In the genomic region with DNA sequence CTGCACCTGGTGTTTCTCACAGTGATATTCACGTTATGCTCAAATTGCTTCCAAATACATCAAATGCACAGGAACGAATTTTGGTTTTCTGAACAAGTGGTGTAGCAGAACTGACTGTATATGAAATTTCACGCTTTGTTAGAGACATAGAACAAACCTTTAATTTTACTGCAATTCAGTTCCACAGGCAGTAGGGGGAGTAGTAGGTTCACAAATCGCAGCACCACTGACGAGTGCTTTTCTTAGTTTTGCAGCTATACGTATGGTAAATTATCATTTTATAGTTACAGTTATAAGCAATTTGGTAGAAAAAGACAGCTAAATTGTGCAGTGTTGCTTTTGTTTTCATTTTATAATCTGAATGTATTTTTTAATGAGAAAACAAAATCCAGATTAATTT, we compare ENCODE assay signal across 8 cellular contexts.
A peak's percentile ranks its signal among the peaks of the same experiment; 100 is the strongest.
DNase-seq lines count a peak whose midpoint lies in the region; ATAC-seq and TF ChIP-seq lines count a peak whose summit lies in the region.

No MANE protein-coding gene starts in this region.

- CTCF ChIA-PET in MCF 10A (lab: Yijun Ruan, JAX) (interaction anchor here (0.6 to 2.7 kb wide), 30 partner anchors 8 to 849 kb away, joined by 3 to 15 read pairs (median 4); no protein-coding TSS in a partner anchor), PC-9 (lab: Charles Lee) (no interaction called here)

- ATAC-seq in HG03342 (IDR thresholded peaks at IDR 0.05; ENCODE audit: unreplicated experiment) (peak; percentile 71), HG02852 (IDR thresholded peaks at IDR 0.05; ENCODE audit: unreplicated experiment) (no peak), GM21737 (IDR thresholded peaks at IDR 0.05; ENCODE audit: unreplicated experiment) (no peak), HG03045 (IDR thresholded peaks at IDR 0.05; ENCODE audit: unreplicated experiment) (no peak)

- H3K27me3 ChIP-seq in breast epithelium (no peaks in the 10 kb centered on the region), PC-9 (ENCODE audit: insufficient read depth, low read depth) (no peaks in the 10 kb centered on the region)

- H4K20me1 ChIP-seq in PC-9 (ENCODE audit: insufficient read depth) = no peaks in the 10 kb centered on the region; the same call in 1 of the 2 replicates

- peaks cover 12% of the 10 kb centered on the region for H3K9me3 Mint-ChIP-seq in MCF 10A (ENCODE audit: unreplicated experiment)

- peak; percentile 83 for TF ChIP-seq CTCF in MCF 10A (IDR thresholded peaks at IDR 0.05; ENCODE audit: unreplicated experiment)
- no peak for TF ChIP-seq CTCF in breast epithelium (IDR thresholded peaks at IDR 0.05)
- peak; percentile 82 for TF ChIP-seq CTCF in PC-9 (conservative IDR thresholded peaks at IDR 0.05)
- peak; percentile 57 for TF ChIP-seq CTCF in foreskin fibroblast (IDR thresholded peaks at IDR 0.05; ENCODE audit: low read depth, low read length)

- POLR2A ChIA-PET in MCF 10A (lab: Yijun Ruan, JAX) (interaction anchor here (0.7 kb wide), 1 partner anchor 11 kb away, joined by 4 read pairs; no protein-coding TSS in a partner anchor), PC-9 (lab: Charles Lee; ENCODE audit: unreplicated experiment) (interaction anchor here (0.5 kb wide), 1 partner anchor 308 kb away, joined by 5 read pairs; no protein-coding TSS in a partner anchor)

- H3K27me3 Mint-ChIP-seq in MCF 10A (ENCODE audit: insufficient read depth, unreplicated experiment) = no peaks in the 10 kb centered on the region

- no peak overlapping the region for H2AFZ ChIP-seq in PC-9

- peak; percentile 54 for DNase-seq in MCF 10A (ENCODE audit: unreplicated experiment)
- no peak for DNase-seq in breast epithelium (ENCODE audit: low spot score in 2 of 2)
- DNase-seq in PC-9 = no peak
- DNase-seq in foreskin fibroblast = peak; percentile 18 to 63

- H3K36me3 ChIP-seq in breast epithelium = no peaks in the 10 kb centered on the region
- H3K36me3 ChIP-seq in PC-9 (ENCODE audit: low read depth) = no peaks in the 10 kb centered on the region

- H3K4me1 ChIP-seq in breast epithelium = no peaks in the 10 kb centered on the region
- H3K4me1 ChIP-seq in PC-9 (replicated peaks; ENCODE audit: insufficient read depth) = peaks cover 5% of the 10 kb centered on the region

- no peak overlapping the region for H3K4me2 ChIP-seq in PC-9

- peaks cover 1% of the 10 kb centered on the region; the same call in 1 of the 2 replicates for H3F3A ChIP-seq in PC-9 (ENCODE audit: insufficient read depth, low read depth)

- H3K27ac ChIP-seq in breast epithelium (no peak overlapping the region), PC-9 (no peak overlapping the region)

- no peak overlapping the region for H3K4me3 ChIP-seq in breast epithelium
- no peak overlapping the region for H3K4me3 ChIP-seq in PC-9
- no peak overlapping the region for H3K4me3 ChIP-seq in foreskin fibroblast (ENCODE audit: low read depth in 1 of 2, low read length in 2 of 2)

- no TSS peak for BruUV-seq in MCF 10A (replicated peaks; lab: Mats Ljungman, UMichigan)
- no TSS peak for BruUV-seq in PC-9 (replicated peaks; lab: Mats Ljungman, UMichigan)

- no peak overlapping the region for H3K27ac Mint-ChIP-seq in MCF 10A (ENCODE audit: low read depth, unreplicated experiment)

- H3K9me2 ChIP-seq in PC-9 (ENCODE audit: insufficient read depth) = no peaks in the 10 kb centered on the region

- intact Hi-C loops in MCF 10A (cut with micrococcal nuclease) (loop anchor here (1.0 to 10.0 kb wide), 2 partner anchors 393 to 596 kb away; no protein-coding TSS in a partner anchor), breast epithelium (cut with DNase I; ENCODE audit: low total_unique reads) (loop anchor here (5.0 kb wide), 1 partner anchor 450 kb away; no protein-coding TSS in a partner anchor), PC-9 (cut with micrococcal nuclease; ENCODE audit: unreplicated experiment) (no loop called here)

- no peak overlapping the region for H3K4me3 Mint-ChIP-seq in MCF 10A (ENCODE audit: unreplicated experiment)

- no peak for TF ChIP-seq POLR2A in breast epithelium (IDR thresholded peaks at IDR 0.05)

- H3K4me1 Mint-ChIP-seq in MCF 10A (ENCODE audit: insufficient read depth, unreplicated experiment) = no peaks in the 10 kb centered on the region

- no peaks in the 10 kb centered on the region for H3K79me2 ChIP-seq in PC-9 (ENCODE audit: low read depth)

- no peaks in the 10 kb centered on the region for H3K36me3 Mint-ChIP-seq in MCF 10A (ENCODE audit: insufficient read depth, unreplicated experiment)

- H3K9me3 ChIP-seq in breast epithelium = peaks cover 0 to 18% of the 10 kb centered on the region in 2 donors
- H3K9me3 ChIP-seq in PC-9 (ENCODE audit: insufficient read depth, low read depth) = no peaks in the 10 kb centered on the region

Comparison
In these comparisons a context has a peak if more than half of its experiments do, and no peak if none do; other contexts are left out.
1. DNase-seq: peak in MCF 10A (single experiment) and foreskin fibroblast (2 of 2); none in breast epithelium (0 of 2) and PC-9 (0 of 2).
2. CTCF ChIP-seq: peak in MCF 10A (single experiment), PC-9 (single experiment) and foreskin fibroblast (single experiment); none in breast epithelium (0 of 3).